ENCODE assay signal across 1 cellular context in the genomic region with DNA sequence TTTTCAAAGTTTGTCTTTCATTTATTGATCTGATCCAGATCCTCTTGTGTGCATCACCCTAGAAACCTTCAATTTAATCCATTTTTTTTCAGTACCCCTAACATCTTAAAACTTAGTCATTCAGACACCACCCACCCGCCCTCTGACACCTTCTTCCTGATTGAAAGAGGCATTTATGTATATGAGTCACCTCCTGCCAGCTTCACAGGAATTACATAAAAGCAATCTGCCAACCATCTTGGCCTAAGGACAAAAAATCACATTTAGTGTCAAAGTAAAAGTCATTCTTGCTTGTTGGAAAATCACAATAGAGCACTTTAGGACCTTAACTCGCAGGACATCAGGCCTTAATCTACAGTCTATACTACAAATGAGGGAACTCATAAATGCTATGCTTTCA.
TF ChIP-seq lines count a peak whose summit lies in the region.

No MANE protein-coding gene starts in this region.

TF ChIP-seq in GM23338, 12 proteins besides CTCF, POLR2A, EP300 and RAD21 (continued from another document):
- TF ChIP-seq, protein P1, sequence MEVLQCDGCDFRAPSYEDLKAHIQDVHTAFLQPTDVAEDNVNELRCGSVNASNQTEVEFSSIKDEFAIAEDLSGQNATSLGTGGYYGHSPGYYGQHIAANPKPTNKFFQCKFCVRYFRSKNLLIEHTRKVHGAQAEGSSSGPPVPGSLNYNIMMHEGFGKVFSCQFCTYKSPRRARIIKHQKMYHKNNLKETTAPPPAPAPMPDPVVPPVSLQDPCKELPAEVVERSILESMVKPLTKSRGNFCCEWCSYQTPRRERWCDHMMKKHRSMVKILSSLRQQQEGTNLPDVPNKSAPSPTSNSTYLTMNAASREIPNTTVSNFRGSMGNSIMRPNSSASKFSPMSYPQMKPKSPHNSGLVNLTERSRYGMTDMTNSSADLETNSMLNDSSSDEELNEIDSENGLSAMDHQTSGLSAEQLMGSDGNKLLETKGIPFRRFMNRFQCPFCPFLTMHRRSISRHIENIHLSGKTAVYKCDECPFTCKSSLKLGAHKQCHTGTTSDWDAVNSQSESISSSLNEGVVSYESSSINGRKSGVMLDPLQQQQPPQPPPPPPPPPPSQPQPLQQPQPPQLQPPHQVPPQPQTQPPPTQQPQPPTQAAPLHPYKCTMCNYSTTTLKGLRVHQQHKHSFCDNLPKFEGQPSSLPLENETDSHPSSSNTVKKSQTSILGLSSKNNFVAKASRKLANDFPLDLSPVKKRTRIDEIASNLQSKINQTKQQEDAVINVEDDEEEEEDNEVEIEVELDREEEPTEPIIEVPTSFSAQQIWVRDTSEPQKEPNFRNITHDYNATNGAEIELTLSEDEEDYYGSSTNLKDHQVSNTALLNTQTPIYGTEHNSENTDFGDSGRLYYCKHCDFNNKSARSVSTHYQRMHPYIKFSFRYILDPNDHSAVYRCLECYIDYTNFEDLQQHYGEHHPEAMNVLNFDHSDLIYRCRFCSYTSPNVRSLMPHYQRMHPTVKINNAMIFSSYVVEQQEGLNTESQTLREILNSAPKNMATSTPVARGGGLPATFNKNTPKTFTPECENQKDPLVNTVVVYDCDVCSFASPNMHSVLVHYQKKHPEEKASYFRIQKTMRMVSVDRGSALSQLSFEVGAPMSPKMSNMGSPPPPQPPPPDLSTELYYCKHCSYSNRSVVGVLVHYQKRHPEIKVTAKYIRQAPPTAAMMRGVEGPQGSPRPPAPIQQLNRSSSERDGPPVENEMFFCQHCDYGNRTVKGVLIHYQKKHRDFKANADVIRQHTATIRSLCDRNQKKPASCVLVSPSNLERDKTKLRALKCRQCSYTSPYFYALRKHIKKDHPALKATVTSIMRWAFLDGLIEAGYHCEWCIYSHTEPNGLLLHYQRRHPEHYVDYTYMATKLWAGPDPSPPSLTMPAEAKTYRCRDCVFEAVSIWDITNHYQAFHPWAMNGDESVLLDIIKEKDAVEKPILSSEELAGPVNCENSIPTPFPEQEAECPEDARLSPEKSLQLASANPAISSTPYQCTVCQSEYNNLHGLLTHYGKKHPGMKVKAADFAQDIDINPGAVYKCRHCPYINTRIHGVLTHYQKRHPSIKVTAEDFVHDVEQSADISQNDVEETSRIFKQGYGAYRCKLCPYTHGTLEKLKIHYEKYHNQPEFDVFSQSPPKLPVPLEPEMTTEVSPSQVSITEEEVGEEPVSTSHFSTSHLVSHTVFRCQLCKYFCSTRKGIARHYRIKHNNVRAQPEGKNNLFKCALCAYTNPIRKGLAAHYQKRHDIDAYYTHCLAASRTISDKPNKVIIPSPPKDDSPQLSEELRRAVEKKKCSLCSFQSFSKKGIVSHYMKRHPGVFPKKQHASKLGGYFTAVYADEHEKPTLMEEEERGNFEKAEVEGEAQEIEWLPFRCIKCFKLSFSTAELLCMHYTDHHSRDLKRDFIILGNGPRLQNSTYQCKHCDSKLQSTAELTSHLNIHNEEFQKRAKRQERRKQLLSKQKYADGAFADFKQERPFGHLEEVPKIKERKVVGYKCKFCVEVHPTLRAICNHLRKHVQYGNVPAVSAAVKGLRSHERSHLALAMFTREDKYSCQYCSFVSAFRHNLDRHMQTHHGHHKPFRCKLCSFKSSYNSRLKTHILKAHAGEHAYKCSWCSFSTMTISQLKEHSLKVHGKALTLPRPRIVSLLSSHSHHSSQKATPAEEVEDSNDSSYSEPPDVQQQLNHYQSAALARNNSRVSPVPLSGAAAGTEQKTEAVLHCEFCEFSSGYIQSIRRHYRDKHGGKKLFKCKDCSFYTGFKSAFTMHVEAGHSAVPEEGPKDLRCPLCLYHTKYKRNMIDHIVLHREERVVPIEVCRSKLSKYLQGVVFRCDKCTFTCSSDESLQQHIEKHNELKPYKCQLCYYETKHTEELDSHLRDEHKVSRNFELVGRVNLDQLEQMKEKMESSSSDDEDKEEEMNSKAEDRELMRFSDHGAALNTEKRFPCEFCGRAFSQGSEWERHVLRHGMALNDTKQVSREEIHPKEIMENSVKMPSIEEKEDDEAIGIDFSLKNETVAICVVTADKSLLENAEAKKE (CRISPR knock-in tag; IDR thresholded peaks at IDR 0.05): no peak
- TF ChIP-seq STAT1 (IDR thresholded peaks at IDR 0.05; ENCODE audit: unreplicated experiment) (no peak), EZH2 (IDR thresholded peaks at IDR 0.05; ENCODE audit: low read depth, unreplicated experiment) (no peak), ZNF114 (CRISPR knock-in tag; IDR thresholded peaks at IDR 0.05) (no peak), ZNF331 (CRISPR knock-in tag; IDR thresholded peaks at IDR 0.05; ENCODE audit: low read depth) (no peak)
